ENCODE assay signal across 9 cellular contexts in the genomic region with DNA sequence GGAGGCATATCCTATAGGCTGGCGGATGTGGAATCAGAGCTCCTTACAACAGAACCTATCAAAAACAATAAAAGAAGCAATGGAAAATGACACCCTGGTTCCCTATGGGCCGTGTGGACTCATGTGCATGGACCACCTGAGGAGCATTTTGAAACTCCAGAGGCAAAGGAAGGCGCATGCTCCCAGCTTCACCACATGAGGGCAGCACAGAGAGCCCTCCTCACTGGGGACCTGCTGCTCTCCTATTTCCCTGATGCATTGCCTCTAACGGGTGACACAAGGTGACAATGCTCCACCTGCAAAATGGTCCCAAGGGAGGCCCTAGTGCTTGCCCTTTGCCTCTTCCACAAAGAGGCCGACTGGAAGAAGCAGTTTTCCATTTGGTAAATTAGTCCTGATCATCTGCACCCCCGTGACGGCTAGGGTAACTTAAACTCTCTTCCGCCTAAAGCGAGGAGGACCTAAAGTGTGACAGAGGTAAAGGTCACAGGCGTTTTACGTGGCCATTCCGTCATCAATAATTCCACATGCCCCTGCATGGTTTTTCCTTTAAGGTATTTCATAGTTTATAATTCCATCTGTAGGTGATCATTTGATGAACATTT.
DNase-seq lines count a peak whose midpoint lies in the region; ATAC-seq and TF ChIP-seq lines count a peak whose summit lies in the region.
"Had no signal": no experiment of that assay in that cellular context is flagged by ENCODE, and none has a peak within 500 bp of the region (broad histone marks: within the 10 kb centered on the region; RNA-seq: fewer than 3 reads in every experiment).

No MANE protein-coding gene starts in this region.

- peak; percentile 44 to 47 for ATAC-seq in left cardiac atrium

- no peak for DNase-seq in left cardiac atrium
- no peak for DNase-seq in right atrium auricular region (ENCODE audit: low spot score)
- DNase-seq in HFF-Myc (ENCODE audit: extremely low read depth, low read depth), result no peak
- DNase-seq in NCI-H146 (lab: John Stamatoyannopoulos, UW), result peak; percentile 9
- peak; percentile 41 to 52 for DNase-seq in activated CD4-positive, alpha-beta T cell treated with anti-CD3 and anti-CD28 coated beads, Interleukin-2, amount 50 U/mL, for 48 hours
- DNase-seq in fibroblast of mammary gland (ENCODE audit: low read depth), result peak; percentile 28
- no peak for DNase-seq in retinal pigment epithelial cell (ENCODE audit: low read depth)
- DNase-seq in GDM1 (lab: John Stamatoyannopoulos, UW), result no peak

- no peaks in the 10 kb centered on the region for H3K4me1 ChIP-seq in right atrium auricular region

- H3K36me3 ChIP-seq in right atrium auricular region, result no peaks in the 10 kb centered on the region

- no peak overlapping the region for H3K27ac ChIP-seq in right atrium auricular region
- H3K27ac ChIP-seq: epithelial cell of prostate had no signal

- H3K27me3 ChIP-seq in right atrium auricular region, result no peaks in the 10 kb centered on the region

- H3K4me3 ChIP-seq in right atrium auricular region (no peak overlapping the region), HFF-Myc (replicated peaks; ENCODE audit: low read depth, low read length) (no peak overlapping the region), fibroblast of mammary gland (ENCODE audit: control insufficient read depth, low read depth, low read length) (no peak overlapping the region), retinal pigment epithelial cell (ENCODE audit: low read length) (no peak overlapping the region)

- intact Hi-C loops in left cardiac atrium (cut with DNase I), result no loop called here

- no peaks in the 10 kb centered on the region for H3K9me3 ChIP-seq in right atrium auricular region

- TF ChIP-seq CTCF in right atrium auricular region (IDR thresholded peaks at IDR 0.05), result peak in 1 of 2 donors; percentile 78
- peak; percentile 82 for TF ChIP-seq CTCF in HFF-Myc (IDR thresholded peaks at IDR 0.05; ENCODE audit: low read depth, low read length, missing control alignments)
- TF ChIP-seq CTCF in fibroblast of mammary gland (conservative IDR thresholded peaks at IDR 0.05; ENCODE audit: control insufficient read depth, insufficient read depth, low read depth, low read length), result peak; percentile 84
- TF ChIP-seq CTCF in retinal pigment epithelial cell (conservative IDR thresholded peaks at IDR 0.05; ENCODE audit: low read depth, low read length), result peak; percentile 88

Comparison
In these comparisons a context has a peak if more than half of its experiments do, and no peak if none do; other contexts are left out.
1. DNase-seq: peak in NCI-H146 (single experiment), activated CD4-positive, alpha-beta T cell treated with anti-CD3 and anti-CD28 coated beads, Interleukin-2, amount 50 U/mL, for 48 hours (2 of 2) and fibroblast of mammary gland (single experiment); none in left cardiac atrium (single experiment), right atrium auricular region (single experiment), HFF-Myc (single experiment), retinal pigment epithelial cell (single experiment) and GDM1 (single experiment).